ENCODE assay signal across 7 cellular contexts in genomic region chr1:247357781-247358211, GRCh38. TPM values are rescaled to one million over a fixed set of nuclear protein-coding genes. Genes with fewer than 3 reads are reported as not detected.
DNase-seq lines count a peak whose midpoint lies in the region; ATAC-seq and TF ChIP-seq lines count a peak whose summit lies in the region.

No MANE protein-coding gene starts in this region.

- no peak overlapping the region for H3K27ac ChIP-seq in dorsolateral prefrontal cortex

- peak; percentile 96 for ATAC-seq in GM18909 (IDR thresholded peaks at IDR 0.05; ENCODE audit: poor library complexity, unreplicated experiment)
- ATAC-seq in HG02678 (IDR thresholded peaks at IDR 0.05; ENCODE audit: unreplicated experiment), result peak; percentile 89
- ATAC-seq in sciatic nerve, result peak; percentile 67

- in situ Hi-C loops in KBM-7 (cut with MboI; ENCODE audit: low pct_unique_long_range_greater_than_20kb, low sequenced_read_pairs), result no loop called here

- intact Hi-C loops in sciatic nerve (cut with DNase I) (no loop called here), dorsolateral prefrontal cortex (cut with DNase I) (no loop called here)

- no peak for TF ChIP-seq CTCF in dorsolateral prefrontal cortex (IDR thresholded peaks at IDR 0.05 in 54 of 56, conservative IDR thresholded peaks at IDR 0.05 in 2 of 56; ENCODE audit: low read depth in 1 of 56, partially characterized antibody in 56 of 56)

- no peaks in the 10 kb centered on the region for H3K27me3 ChIP-seq in dorsolateral prefrontal cortex

- DNase-seq in astrocyte of the hippocampus (ENCODE audit: low read depth, low spot score) (peak; percentile 30), sciatic nerve (ENCODE audit: low spot score) (no peak), DMS153 (lab: John Stamatoyannopoulos, UW) (no peak), dorsolateral prefrontal cortex (no peak), KBM-7 (no peak)

- no peak overlapping the region for H3K4me3 ChIP-seq in dorsolateral prefrontal cortex

RNA-seq across cellular contexts. Expression of gene ZNF496, which starts 26.1 kb away (rescaled TPM):
- total RNA-seq in sciatic nerve, result 30.0 TPM
- 10 to 100 TPM; 18.3 to 43.2 (median 27.3) TPM for total RNA-seq in dorsolateral prefrontal cortex

RNA-seq across cellular contexts. Expression of gene NLRP3, which starts 58.2 kb away (rescaled TPM):
- total RNA-seq in sciatic nerve (6.6 TPM), dorsolateral prefrontal cortex (1 to 10 TPM; 1.7 to 9.7 (median 4.3) TPM)
